Comparison of ENCODE assay signal across 17 cellular contexts in genomic region chr3:114794894-114795630, GRCh38.
A peak's percentile ranks its signal among the peaks of the same experiment; 100 is the strongest.
DNase-seq lines count a peak whose midpoint lies in the region; ATAC-seq, FAIRE-seq and TF ChIP-seq lines count a peak whose summit lies in the region.
"Had no signal": no experiment of that assay in that cellular context is flagged by ENCODE, and none has a peak within 500 bp of the region (broad histone marks: within the 10 kb centered on the region; RNA-seq: fewer than 3 reads in every experiment).

No MANE protein-coding gene starts in this region.

- no peaks in the 10 kb centered on the region for H3K9me3 ChIP-seq in HAP-1
- H3K9me3 ChIP-seq in small intestine (ENCODE audit: control insufficient read depth, low read depth) = no peaks in the 10 kb centered on the region
- H3K9me3 ChIP-seq in heart left ventricle = no peaks in the 10 kb centered on the region
- H3K9me3 ChIP-seq: A549, BE2C had no signal

- 65 to 80% (median 66%) methylated on average over 2 of the region's 2 CpGs for WGBS in small intestine, 3 donors
- WGBS in heart left ventricle, 4 donors = 91 to 95% (median 93%) methylated on average over 2 of the region's 2 CpGs

- TF ChIP-seq CTCF in heart left ventricle (IDR thresholded peaks at IDR 0.05) = no peak

- peak; percentile 46 to 83 for DNase-seq in HAP-1 (ENCODE audit: low spot score in 2 of 2)
- DNase-seq in left lobe of liver (ENCODE audit: low spot score) = no peak
- DNase-seq in small intestine = no peak
- DNase-seq in NCI-H1092 treated with DMSO at 0.1 percent for 48 hours (lab: John Stamatoyannopoulos, UW) = no peak
- DNase-seq in DMS53 treated with DMSO at 0.1 percent for 48 hours (lab: John Stamatoyannopoulos, UW; ENCODE audit: unreplicated experiment) = no peak
- no peak for DNase-seq in heart left ventricle
- DNase-seq: BE2C; CD8-positive, alpha-beta T cell; COR-L47; DMS153; DND-41; GDM1 had no signal

- peak; percentile 10 for FAIRE-seq in colon (lab: Jason Lieb, UNC)
- FAIRE-seq in small intestine (lab: Jason Lieb, UNC) = peak; percentile 36
- FAIRE-seq: A549, D721Med, GM19239 had no signal

- TF ChIP-seq POLR2A in heart left ventricle (IDR thresholded peaks at IDR 0.05) = no peak

- H3K4me3 ChIP-seq in HAP-1 = no peak overlapping the region
- no peak overlapping the region for H3K4me3 ChIP-seq in small intestine (ENCODE audit: low read depth in 1 of 2, low read length in 2 of 2)
- H3K4me3 ChIP-seq in heart left ventricle = no peak overlapping the region
- H3K4me3 ChIP-seq: A549 had no signal

- H3K27me3 ChIP-seq in HAP-1 (ENCODE audit: low read depth) (no peaks in the 10 kb centered on the region), small intestine (ENCODE audit: control insufficient read depth in 2 of 2, insufficient read depth in 2 of 2, low read length in 2 of 2) (no peaks in the 10 kb centered on the region), heart left ventricle (no peaks in the 10 kb centered on the region)
- H3K27me3 ChIP-seq: BE2C had no signal

- ATAC-seq in left lobe of liver (peak; percentile 22), heart left ventricle (no peak)
- ATAC-seq: A549; CD8-positive, alpha-beta T cell had no signal

- in situ Hi-C loops in HAP-1 (cut with MboI; ENCODE audit: low sequenced_read_pairs) = no loop called here

- H3K27ac ChIP-seq in small intestine (ENCODE audit: low read depth in 1 of 2, low read length in 1 of 2) (no peak overlapping the region), heart left ventricle (no peak overlapping the region)
- H3K27ac ChIP-seq: A549, C4-2B had no signal

- intact Hi-C loops in heart left ventricle (cut with DNase I) = no loop called here

- H3K36me3 ChIP-seq in HAP-1 (replicated peaks) (no peaks in the 10 kb centered on the region), small intestine (ENCODE audit: control insufficient read depth in 2 of 2, insufficient read depth in 2 of 2, low read length in 2 of 2) (peaks cover 0 to 2% of the 10 kb centered on the region in 2 donors), heart left ventricle (peaks cover 0 to 5% (median 0%) of the 10 kb centered on the region in 9 donors)
- H3K36me3 ChIP-seq: BE2C had no signal

- peaks cover 21% of the 10 kb centered on the region for H3K4me1 ChIP-seq in HAP-1
- H3K4me1 ChIP-seq in small intestine (ENCODE audit: control insufficient read depth in 2 of 2, insufficient read depth in 1 of 2, low read depth in 1 of 2, low read length in 1 of 2) = no peaks in the 10 kb centered on the region
- peaks cover 0 to 16% (median 5%) of the 10 kb centered on the region in 12 donors for H3K4me1 ChIP-seq in heart left ventricle
- H3K4me1 ChIP-seq: BE2C had no signal

Comparison
In these comparisons a context has a peak if more than half of its experiments do, and no peak if none do; other contexts are left out.
1. DNase-seq: peak in HAP-1 (2 of 2); none in left lobe of liver (single experiment), small intestine (single experiment), NCI-H1092 treated with DMSO at 0.1 percent for 48 hours (single experiment), DMS53 treated with DMSO at 0.1 percent for 48 hours (single experiment) and heart left ventricle (0 of 5).